1 cellular context compared by ENCODE assay signal in the genomic region with DNA sequence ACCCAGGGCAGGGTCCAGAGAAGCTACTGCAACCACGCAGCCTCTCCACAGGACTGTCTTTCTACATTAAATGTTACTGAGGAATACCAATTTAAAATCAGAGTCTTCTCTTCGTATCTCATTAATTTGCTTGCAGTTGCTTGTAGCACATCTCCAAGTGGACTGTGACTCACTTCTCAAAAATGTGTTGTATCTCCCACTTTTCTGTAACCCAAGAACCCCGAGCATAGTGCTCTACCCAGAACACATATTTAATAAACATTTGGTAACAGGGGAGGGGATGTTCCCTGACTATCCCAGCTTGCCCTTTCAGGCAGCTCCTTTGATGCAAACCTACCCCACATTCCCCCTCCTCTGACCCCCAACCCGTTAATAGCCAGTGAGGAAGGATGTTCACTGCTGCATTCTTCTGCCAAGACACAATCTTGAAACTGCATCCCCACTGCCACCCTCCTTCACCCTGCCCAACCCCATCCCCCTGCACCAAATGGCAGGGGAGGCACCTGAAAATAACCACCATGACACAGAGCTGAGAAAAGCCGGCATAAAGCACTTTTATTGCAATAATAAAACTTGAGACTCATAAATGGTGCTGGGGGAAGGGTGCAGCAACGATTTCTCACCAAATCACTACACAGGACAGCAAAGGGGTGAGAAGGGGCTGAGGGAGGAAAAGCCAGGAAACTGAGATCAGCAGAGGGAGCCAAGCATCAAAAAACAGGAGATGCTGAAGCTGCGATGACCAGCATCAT.
TF ChIP-seq lines count a peak whose summit lies in the region.

No MANE protein-coding gene starts in this region.

TF ChIP-seq in WTC11, 78 proteins besides CTCF, POLR2A, EP300 and RAD21 (continued from another document):
- TF ChIP-seq, protein P1, sequence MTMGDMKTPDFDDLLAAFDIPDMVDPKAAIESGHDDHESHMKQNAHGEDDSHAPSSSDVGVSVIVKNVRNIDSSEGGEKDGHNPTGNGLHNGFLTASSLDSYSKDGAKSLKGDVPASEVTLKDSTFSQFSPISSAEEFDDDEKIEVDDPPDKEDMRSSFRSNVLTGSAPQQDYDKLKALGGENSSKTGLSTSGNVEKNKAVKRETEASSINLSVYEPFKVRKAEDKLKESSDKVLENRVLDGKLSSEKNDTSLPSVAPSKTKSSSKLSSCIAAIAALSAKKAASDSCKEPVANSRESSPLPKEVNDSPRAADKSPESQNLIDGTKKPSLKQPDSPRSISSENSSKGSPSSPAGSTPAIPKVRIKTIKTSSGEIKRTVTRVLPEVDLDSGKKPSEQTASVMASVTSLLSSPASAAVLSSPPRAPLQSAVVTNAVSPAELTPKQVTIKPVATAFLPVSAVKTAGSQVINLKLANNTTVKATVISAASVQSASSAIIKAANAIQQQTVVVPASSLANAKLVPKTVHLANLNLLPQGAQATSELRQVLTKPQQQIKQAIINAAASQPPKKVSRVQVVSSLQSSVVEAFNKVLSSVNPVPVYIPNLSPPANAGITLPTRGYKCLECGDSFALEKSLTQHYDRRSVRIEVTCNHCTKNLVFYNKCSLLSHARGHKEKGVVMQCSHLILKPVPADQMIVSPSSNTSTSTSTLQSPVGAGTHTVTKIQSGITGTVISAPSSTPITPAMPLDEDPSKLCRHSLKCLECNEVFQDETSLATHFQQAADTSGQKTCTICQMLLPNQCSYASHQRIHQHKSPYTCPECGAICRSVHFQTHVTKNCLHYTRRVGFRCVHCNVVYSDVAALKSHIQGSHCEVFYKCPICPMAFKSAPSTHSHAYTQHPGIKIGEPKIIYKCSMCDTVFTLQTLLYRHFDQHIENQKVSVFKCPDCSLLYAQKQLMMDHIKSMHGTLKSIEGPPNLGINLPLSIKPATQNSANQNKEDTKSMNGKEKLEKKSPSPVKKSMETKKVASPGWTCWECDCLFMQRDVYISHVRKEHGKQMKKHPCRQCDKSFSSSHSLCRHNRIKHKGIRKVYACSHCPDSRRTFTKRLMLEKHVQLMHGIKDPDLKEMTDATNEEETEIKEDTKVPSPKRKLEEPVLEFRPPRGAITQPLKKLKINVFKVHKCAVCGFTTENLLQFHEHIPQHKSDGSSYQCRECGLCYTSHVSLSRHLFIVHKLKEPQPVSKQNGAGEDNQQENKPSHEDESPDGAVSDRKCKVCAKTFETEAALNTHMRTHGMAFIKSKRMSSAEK (CRISPR knock-in tag; IDR thresholded peaks at IDR 0.05; ENCODE audit: borderline replicate concordance): no peak
- TF ChIP-seq CREB1 (CRISPR knock-in tag; IDR thresholded peaks at IDR 0.05): no peak
- TF ChIP-seq, protein P2, sequence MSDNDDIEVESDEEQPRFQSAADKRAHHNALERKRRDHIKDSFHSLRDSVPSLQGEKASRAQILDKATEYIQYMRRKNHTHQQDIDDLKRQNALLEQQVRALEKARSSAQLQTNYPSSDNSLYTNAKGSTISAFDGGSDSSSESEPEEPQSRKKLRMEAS (CRISPR knock-in tag; IDR thresholded peaks at IDR 0.05): no peak
- TF ChIP-seq CREM (CRISPR knock-in tag; IDR thresholded peaks at IDR 0.05): no peak
- no peak for TF ChIP-seq ESRRA (CRISPR knock-in tag; IDR thresholded peaks at IDR 0.05; ENCODE audit: borderline replicate concordance)
